Comparison of ENCODE assay signal across 17 cellular contexts in the genomic region with DNA sequence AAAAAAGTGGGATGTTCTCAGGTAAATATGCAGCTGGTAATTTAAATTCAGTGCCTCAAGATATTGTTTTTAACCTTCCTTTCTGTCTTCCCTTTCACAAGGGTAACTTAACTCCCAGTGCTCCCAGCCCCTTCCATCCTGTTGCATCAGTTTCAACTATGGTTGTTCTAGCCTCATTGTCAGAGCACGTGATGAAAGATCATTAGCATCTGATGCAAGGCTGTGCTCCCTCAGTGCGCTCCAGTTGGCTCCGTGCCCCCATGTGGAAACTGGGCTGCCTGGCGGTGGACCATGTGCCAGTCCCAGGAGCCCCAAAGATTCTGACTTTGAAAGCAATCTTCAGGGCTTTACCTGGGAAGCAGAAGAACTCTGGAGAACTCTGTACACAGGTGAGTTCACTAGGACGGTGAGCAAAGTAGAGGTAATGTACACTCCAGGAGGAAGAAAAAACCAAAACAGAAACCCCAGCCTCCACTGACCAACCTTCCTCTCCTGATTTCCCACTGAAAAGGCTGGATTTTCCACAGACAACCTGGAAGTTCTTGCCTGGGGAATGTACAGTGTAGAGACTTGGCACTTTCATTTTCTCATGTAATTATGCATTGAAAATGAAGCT.
DNase-seq lines count a peak whose midpoint lies in the region; ATAC-seq and TF ChIP-seq lines count a peak whose summit lies in the region.
"Had no signal": no experiment of that assay in that cellular context is flagged by ENCODE, and none has a peak within 500 bp of the region (broad histone marks: within the 10 kb centered on the region; RNA-seq: fewer than 3 reads in every experiment).

No MANE protein-coding gene starts in this region.

- intact Hi-C loops in CD14-positive monocyte (cut with micrococcal nuclease), result no loop called here
- intact Hi-C loops in right lobe of liver (cut with DNase I), result no loop called here

- no peaks in the 10 kb centered on the region for H3K27me3 ChIP-seq in right lobe of liver

- peaks cover 0 to 3% (median 0%) of the 10 kb centered on the region in 4 donors for H3K9me3 ChIP-seq in right lobe of liver

- H3K27ac Mint-ChIP-seq in CD14-positive monocyte, result peak overlapping the region in 3 of 7 donors; percentile 25 to 63 (median 27)
- H3K27ac Mint-ChIP-seq: HFFc6 had no signal

- no peaks in the 10 kb centered on the region for H3K27me3 Mint-ChIP-seq in CD14-positive monocyte (ENCODE audit: low read depth in 3 of 3)
- H3K27me3 Mint-ChIP-seq: naive B cell had no signal

- H3K9me3 Mint-ChIP-seq in CD14-positive monocyte, result peaks cover 0 to 6% (median 3%) of the 10 kb centered on the region in 7 donors

- TF ChIP-seq POLR2A in right lobe of liver (IDR thresholded peaks at IDR 0.05), result no peak

- WGBS in right lobe of liver (ENCODE audit: insufficient coverage, low coverage, low lambda C conversion rate, missing lambda C conversion rate), result 48% methylated on average over 4 of the region's 5 CpGs

- peaks cover 29% of the 10 kb centered on the region for H3K4me1 Mint-ChIP-seq in CD14-positive monocyte

- no peak for DNase-seq in CD14-positive monocyte (ENCODE audit: low spot score)
- DNase-seq in NCI-H460 (ENCODE audit: extremely low read depth, low read depth), result peak; percentile 29
- DNase-seq in fibroblast of peridontal ligament (ENCODE audit: extremely low read depth), result peak; percentile 70
- DNase-seq in right lobe of liver, result peak in 1 of 3 donors; percentile 58
- no peak for DNase-seq in NCI-H1092 treated with DMSO at 0.1 percent for 48 hours (lab: John Stamatoyannopoulos, UW)
- no peak for DNase-seq in NOMO-1 treated with DMSO at 0.1 percent for 48 hours (lab: John Stamatoyannopoulos, UW; ENCODE audit: unreplicated experiment)
- no peak for DNase-seq in mesenteric fat pad (ENCODE audit: low spot score)
- DNase-seq: activated effector memory CD4-positive, alpha-beta T cell treated with Interleukin-2 at 50 U/mL for 16 hours; anterior cingulate cortex; HFFc6; naive B cell; NCI-H1436 treated with DMSO at 0.1 percent for 48 hours; NCI-H446; posterior cingulate gyrus; stimulated activated CD4-positive, alpha-beta T cell treated with anti-CD3 and anti-CD28 coated beads, Interleukin-15, amount 100 ng/mL, for 24 hours had no signal

- TF ChIP-seq CTCF in CD14-positive monocyte (IDR thresholded peaks at IDR 0.05) (no peak), right lobe of liver (IDR thresholded peaks at IDR 0.05) (no peak)

- H3K4me3 Mint-ChIP-seq in CD14-positive monocyte, result peak overlapping the region; percentile 23 to 38
- H3K4me3 Mint-ChIP-seq: HFFc6 had no signal

- no peaks in the 10 kb centered on the region for H3K4me1 ChIP-seq in right lobe of liver

- H3K27ac ChIP-seq in right lobe of liver, result no peak overlapping the region
- H3K27ac ChIP-seq: KMS-11 had no signal

- no peaks in the 10 kb centered on the region for H3K36me3 ChIP-seq in right lobe of liver

- H3K36me3 Mint-ChIP-seq in CD14-positive monocyte, result peaks cover 41 to 58% of the 10 kb centered on the region in 2 donors

- ATAC-seq in right lobe of liver, result peak; percentile 43 to 76 (median 56)
- ATAC-seq in HG02852 (IDR thresholded peaks at IDR 0.05; ENCODE audit: unreplicated experiment), result no peak

- H3K4me3 ChIP-seq in right lobe of liver, result no peak overlapping the region

Comparison
In these comparisons a context has a peak if more than half of its experiments do, and no peak if none do; other contexts are left out.
1. DNase-seq: peak in NCI-H460 (single experiment) and fibroblast of peridontal ligament (single experiment); none in CD14-positive monocyte (single experiment), NCI-H1092 treated with DMSO at 0.1 percent for 48 hours (single experiment), NOMO-1 treated with DMSO at 0.1 percent for 48 hours (single experiment) and mesenteric fat pad (single experiment).